ENCODE assay signal across 2 cellular contexts in genomic region chr2:80302001-80302464, GRCh38.
TF ChIP-seq lines count a peak whose summit lies in the region.

No MANE protein-coding gene starts in this region.

TF ChIP-seq in SK-N-SH, 30 proteins besides CTCF, POLR2A, EP300 and RAD21 (continued from another document):
- TF ChIP-seq REST (IDR thresholded peaks at IDR 0.05; ENCODE audit: low read depth, low read length) (no peak), GABPA (IDR thresholded peaks at IDR 0.05; ENCODE audit: low read depth) (no peak), JUND (IDR thresholded peaks at IDR 0.05) (no peak)

TF ChIP-seq in SK-N-SH treated with all-trans-retinoic acid at 6 μM for 48 hours, 23 proteins besides CTCF, POLR2A, EP300 and RAD21 (continued from another document):
- TF ChIP-seq TOX (CRISPR knock-in tag; IDR thresholded peaks at IDR 0.05; ENCODE audit: borderline replicate concordance) (no peak), CREB5 (CRISPR knock-in tag; IDR thresholded peaks at IDR 0.05; ENCODE audit: low read depth) (no peak), SNAI2 (CRISPR knock-in tag; IDR thresholded peaks at IDR 0.05) (no peak), CSDC2 (CRISPR knock-in tag; IDR thresholded peaks at IDR 0.05) (no peak), ZNF565 (CRISPR knock-in tag; conservative IDR thresholded peaks at IDR 0.05; ENCODE audit: low read depth) (no peak), PPARA (CRISPR knock-in tag; IDR thresholded peaks at IDR 0.05; ENCODE audit: borderline replicate concordance) (no peak), POU6F1 (CRISPR knock-in tag; IDR thresholded peaks at IDR 0.05; ENCODE audit: borderline replicate concordance, low read depth) (no peak)
